Comparison of ENCODE assay signal across 29 cellular contexts in genomic region chr4:178523038-178523437, GRCh38.
"Had no signal": no experiment of that assay in that cellular context is flagged by ENCODE, and none has a peak within 500 bp of the region (broad histone marks: within the 10 kb centered on the region; RNA-seq: fewer than 3 reads in every experiment).

No MANE protein-coding gene starts in this region.

- H3K4me1 Mint-ChIP-seq: naive thymus-derived CD8-positive, alpha-beta T cell; nephron progenitor cell; neural crest cell; stimulated activated effector memory CD8-positive, alpha-beta T cell treated with anti-CD3 and anti-CD28 coated beads, Interleukin-12 subunit alpha, Interleukin-12 subunit beta, amount 100 ng/mL, for 72 hours; stimulated activated naive B cell treated with anti-CD40 and anti-IgM and Interleukin-4, amounts not matched to agents 10 μg/mL and 1 μg/mL and 100 μg/mL, for 72 hours had no signal

- H3K27ac ChIP-seq: neutrophil, parathyroid adenoma, psoas muscle, right lobe of liver, sigmoid colon, stomach, testis, tibial artery, transverse colon, upper lobe of right lung, uterus had no signal

- H3K27me3 ChIP-seq: neutrophil, right lobe of liver, sigmoid colon, stomach, testis, tibial artery, transverse colon, upper lobe of right lung, uterus had no signal

- H3K79me2 ChIP-seq: parathyroid adenoma had no signal

- H3K9me3 ChIP-seq: psoas muscle, right lobe of liver, stomach, testis, tibial artery, transverse colon, upper lobe of right lung, uterus had no signal

- H3K4me1 ChIP-seq: parathyroid adenoma, psoas muscle, right lobe of liver, sigmoid colon, stomach, testis, tibial artery, transverse colon, upper lobe of right lung, uterus had no signal

- DNase-seq: naive thymus-derived CD8-positive, alpha-beta T cell; nephron progenitor cell; nucleus accumbens; posterior cingulate gyrus; right lobe of liver; sigmoid colon; small intestine; stimulated activated CD4-positive, alpha-beta T cell treated with anti-CD3 and anti-CD28 coated beads, Interleukin-15, amount 100 ng/mL, for 24 hours; stimulated activated CD4-positive, alpha-beta T cell treated with anti-CD3 and anti-CD28 coated beads, Interleukin-2, amount 100 ng/mL, for 24 hours; stimulated activated CD4-positive, alpha-beta T cell treated with anti-CD3 and anti-CD28 coated beads, Interleukin-2, amount 100 ng/mL, for 48 hours; stimulated activated CD4-positive, alpha-beta T cell treated with anti-CD3 and anti-CD28 coated beads, Interleukin-4, amount 100 ng/mL, for 24 hours; stimulated activated naive B cell treated with anti-CD40 and anti-IgM and Interleukin-4, amounts not matched to agents 10 μg/mL and 1 μg/mL and 100 μg/mL, for 72 hours; stimulated activated naive CD4-positive, alpha-beta T cell treated with Interleukin-2 at 50 U/mL for 16 hours; stomach; testis; tibial artery; transverse colon; upper lobe of right lung; uterus had no signal

- ATAC-seq: naive thymus-derived CD8-positive, alpha-beta T cell; natural killer cell treated with Interleukin-12 subunit alpha and Interleukin-12 subunit beta and Interleukin-15 and Interleukin-18, amount 100 ng/mL, for 72 hours; psoas muscle; right cardiac atrium; right lobe of liver; stimulated activated effector memory CD8-positive, alpha-beta T cell treated with anti-CD3 and anti-CD28 coated beads, Interleukin-12 subunit alpha, Interleukin-12 subunit beta, amount 100 ng/mL, for 72 hours; stimulated activated naive B cell treated with anti-CD40 and anti-IgM and Interleukin-4, amounts not matched to agents 10 μg/mL and 1 μg/mL and 100 μg/mL, for 72 hours; upper lobe of right lung had no signal

- H3K9ac ChIP-seq: parathyroid adenoma had no signal

- FAIRE-seq: small intestine had no signal

- H3K27me3 Mint-ChIP-seq: naive thymus-derived CD8-positive, alpha-beta T cell; natural killer cell treated with Interleukin-12 subunit alpha and Interleukin-12 subunit beta and Interleukin-15 and Interleukin-18, amount 100 ng/mL, for 72 hours; progenitor cell of endocrine pancreas; stimulated activated naive B cell treated with anti-CD40 and anti-IgM and Interleukin-4, amounts not matched to agents 10 μg/mL and 1 μg/mL and 100 μg/mL, for 72 hours; stimulated activated naive CD8-positive, alpha-beta T cell treated with anti-CD3 and anti-CD28 coated beads, Interleukin-15, Interleukin-2, amounts not matched to agents 100 ng/mL and 50 ng/mL, for 24 hours; type B pancreatic cell had no signal

- H3K9me3 Mint-ChIP-seq: nephron progenitor cell, neural crest cell, type B pancreatic cell had no signal

- H3K36me3 ChIP-seq: neutrophil, right lobe of liver, sigmoid colon, stomach, tibial artery, transverse colon, upper lobe of right lung, uterus had no signal

- H3K36me3 Mint-ChIP-seq: naive thymus-derived CD8-positive, alpha-beta T cell; natural killer cell treated with Interleukin-12 subunit alpha and Interleukin-12 subunit beta and Interleukin-15 and Interleukin-18, amount 100 ng/mL, for 72 hours; stimulated activated effector memory CD8-positive, alpha-beta T cell treated with anti-CD3 and anti-CD28 coated beads, Interleukin-12 subunit alpha, Interleukin-12 subunit beta, amount 100 ng/mL, for 72 hours; stimulated activated naive B cell treated with anti-CD40 and anti-IgM and Interleukin-4, amounts not matched to agents 10 μg/mL and 1 μg/mL and 100 μg/mL, for 72 hours; type B pancreatic cell had no signal

- H3K4me3 Mint-ChIP-seq: naive thymus-derived CD8-positive, alpha-beta T cell; natural killer cell treated with Interleukin-12 subunit alpha and Interleukin-12 subunit beta and Interleukin-15 and Interleukin-18, amount 100 ng/mL, for 72 hours; nephron progenitor cell; neural crest cell; stimulated activated effector memory CD8-positive, alpha-beta T cell treated with anti-CD3 and anti-CD28 coated beads, Interleukin-12 subunit alpha, Interleukin-12 subunit beta, amount 100 ng/mL, for 72 hours; stimulated activated naive B cell treated with anti-CD40 and anti-IgM and Interleukin-4, amounts not matched to agents 10 μg/mL and 1 μg/mL and 100 μg/mL, for 72 hours; stimulated activated naive CD8-positive, alpha-beta T cell treated with anti-CD3 and anti-CD28 coated beads, Interleukin-15, Interleukin-2, amounts not matched to agents 100 ng/mL and 50 ng/mL, for 24 hours; type B pancreatic cell had no signal

- H3K27ac Mint-ChIP-seq: naive thymus-derived CD8-positive, alpha-beta T cell; natural killer cell treated with Interleukin-12 subunit alpha and Interleukin-12 subunit beta and Interleukin-15 and Interleukin-18, amount 100 ng/mL, for 72 hours; nephron progenitor cell; progenitor cell of endocrine pancreas; stimulated activated effector memory CD8-positive, alpha-beta T cell treated with anti-CD3 and anti-CD28 coated beads, Interleukin-12 subunit alpha, Interleukin-12 subunit beta, amount 100 ng/mL, for 72 hours; stimulated activated naive B cell treated with anti-CD40 and anti-IgM and Interleukin-4, amounts not matched to agents 10 μg/mL and 1 μg/mL and 100 μg/mL, for 72 hours; stimulated activated naive CD8-positive, alpha-beta T cell treated with anti-CD3 and anti-CD28 coated beads, Interleukin-15, Interleukin-2, amounts not matched to agents 100 ng/mL and 50 ng/mL, for 24 hours; type B pancreatic cell had no signal

- H3K4me3 ChIP-seq: psoas muscle, right lobe of liver, sigmoid colon, stomach, testis, tibial artery, transverse colon, upper lobe of right lung, uterus had no signal

- H2AFZ ChIP-seq: parathyroid adenoma had no signal
